In genomic region chr11:1827095-1827797, GRCh38 we compare ENCODE assay signal across 9 cellular contexts. TPM values are rescaled to one million over a fixed set of nuclear protein-coding genes. Genes with fewer than 3 reads are reported as not detected.
DNase-seq lines count a peak whose midpoint lies in the region; ATAC-seq and TF ChIP-seq lines count a peak whose summit lies in the region.
"Had no signal": no experiment of that assay in that cellular context is flagged by ENCODE, and none has a peak within 500 bp of the region (broad histone marks: within the 10 kb centered on the region; RNA-seq: fewer than 3 reads in every experiment).

No MANE protein-coding gene starts in this region.

- H3K27me3 ChIP-seq in SK-N-SH (ENCODE audit: insufficient read depth): no peaks in the 10 kb centered on the region
- peaks cover 0 to 39% (median 12%) of the 10 kb centered on the region in 7 donors for H3K27me3 ChIP-seq in heart right ventricle

- POLR2A ChIA-PET in SK-N-SH (lab: Yijun Ruan, JAX): interaction anchor here (1.2 to 1.6 kb wide), 2 partner anchors 82 to 128 kb away, joined by 3 to 5 read pairs; no protein-coding TSS in a partner anchor

- H3K27ac ChIP-seq in SK-N-SH (ENCODE audit: low read depth in 2 of 2, low read length in 1 of 2): peak overlapping the region in 1 of 2 experiments; percentile 87; a peak in 2 of 4 replicates
- H3K27ac ChIP-seq in heart right ventricle: peak overlapping the region in 6 of 10 donors; percentile 15 to 45 (median 36)

- peaks cover 13 to 55% of the 10 kb centered on the region in 2 experiments; a peak in 3 of 4 replicates for H3K4me1 ChIP-seq in SK-N-SH (ENCODE audit: control insufficient read depth in 1 of 2, insufficient read depth in 2 of 2, low read depth in 1 of 2, low read length in 1 of 2)
- peaks cover 2 to 25% (median 14%) of the 10 kb centered on the region in 9 donors for H3K4me1 ChIP-seq in heart right ventricle

- no peak overlapping the region for H3K27ac Mint-ChIP-seq in endothelial cell (ENCODE audit: unreplicated experiment)
- H3K27ac Mint-ChIP-seq: stimulated activated naive CD8-positive, alpha-beta T cell treated with anti-CD3 and anti-CD28 coated beads, Interleukin-15, Interleukin-2, amounts not matched to agents 100 ng/mL and 50 ng/mL, for 24 hours had no signal

- TF ChIP-seq EP300 in SK-N-SH (IDR thresholded peaks at IDR 0.05; ENCODE audit: borderline replicate concordance in 1 of 2, low read depth in 1 of 2, low read length in 1 of 2): peak; percentile 18 to 23; a peak in 1 of 4 replicates

- H3K9ac ChIP-seq in SK-N-SH: no peak overlapping the region

- TF ChIP-seq CTCF in SK-N-SH (IDR thresholded peaks at IDR 0.05): no peak
- no peak for TF ChIP-seq CTCF in heart right ventricle (IDR thresholded peaks at IDR 0.05)
- TF ChIP-seq CTCF in endothelial cell (IDR thresholded peaks at IDR 0.05; ENCODE audit: unreplicated experiment): no peak

- WGBS in SK-N-SH (ENCODE audit: low lambda C conversion rate): 55% methylated on average over 13 of the region's 26 CpGs
- 42 to 48% methylated on average over 26 of the region's 26 CpGs for WGBS in heart right ventricle, 2 donors

- H3K4me2 ChIP-seq in SK-N-SH: peak overlapping the region; percentile 70

- H3K27me3 Mint-ChIP-seq in endothelial cell (ENCODE audit: unreplicated experiment): peaks cover 9% of the 10 kb centered on the region
- H3K27me3 Mint-ChIP-seq: stimulated activated naive CD8-positive, alpha-beta T cell treated with anti-CD3 and anti-CD28 coated beads, Interleukin-15, Interleukin-2, amounts not matched to agents 100 ng/mL and 50 ng/mL, for 24 hours had no signal

- no peaks in the 10 kb centered on the region for H3K36me3 Mint-ChIP-seq in endothelial cell (ENCODE audit: low read depth, unreplicated experiment)

- H3K36me3 ChIP-seq in SK-N-SH (replicated peaks in 1 of 2; ENCODE audit: control insufficient read depth in 1 of 2, insufficient read depth in 2 of 2, low read length in 1 of 2) (no peaks in the 10 kb centered on the region), heart right ventricle (no peaks in the 10 kb centered on the region)

- CTCF ChIA-PET in SK-N-SH (lab: Yijun Ruan, JAX): interaction anchor here (0.9 to 20.8 kb wide), 9 partner anchors 11 to 323 kb away, joined by 3 to 585 read pairs (median 5); partner anchors contain the start of genes CTSD, IGF2 and TNNI2

- intact Hi-C loops in heart right ventricle (cut with DNase I): loop anchor here in 2 of 10 donors (5.0 to 10.0 kb wide), 3 partner anchors 52 to 120 kb away; partner anchors contain the start of gene IFITM10 (in 1 of the 2)

- H3K4me3 Mint-ChIP-seq in endothelial cell (ENCODE audit: unreplicated experiment): no peak overlapping the region
- H3K4me3 Mint-ChIP-seq: stimulated activated naive CD8-positive, alpha-beta T cell treated with anti-CD3 and anti-CD28 coated beads, Interleukin-15, Interleukin-2, amounts not matched to agents 100 ng/mL and 50 ng/mL, for 24 hours had no signal

- DNase-seq in HT1080 (ENCODE audit: low read depth) (peak; percentile 80), SK-N-SH (peak; percentile 89), heart right ventricle (peak; percentile 38 to 64), stromal cell of bone marrow (ENCODE audit: low read depth) (peak; percentile 63), SKM-1 treated with dmso at 0.1 percent for 144 hours (lab: John Stamatoyannopoulos, UW; ENCODE audit: unreplicated experiment) (no peak), endothelial cell (ENCODE audit: low spot score) (no peak)
- DNase-seq in activated CD4-positive, alpha-beta T cell treated with anti-CD3 and anti-CD28 coated beads, Interleukin-2, amount 50 U/mL, for 1 hour: no peak

- H3K4me1 Mint-ChIP-seq in endothelial cell (ENCODE audit: unreplicated experiment): no peaks in the 10 kb centered on the region

- no peaks in the 10 kb centered on the region for H4K20me1 ChIP-seq in SK-N-SH (ENCODE audit: insufficient read depth)

- TF ChIP-seq RAD21 in SK-N-SH (IDR thresholded peaks at IDR 0.05; ENCODE audit: low read length): no peak; the same call in 1 of the 2 replicates

- H3K9me3 ChIP-seq in SK-N-SH (no peaks in the 10 kb centered on the region), heart right ventricle (no peaks in the 10 kb centered on the region)

- no peaks in the 10 kb centered on the region for H3K9me2 ChIP-seq in SK-N-SH

- peak overlapping the region in 1 of 2 experiments; percentile 41; a peak in 1 of 4 replicates for H3K4me3 ChIP-seq in SK-N-SH (ENCODE audit: low read depth in 2 of 2, low read length in 1 of 2)
- no peak overlapping the region for H3K4me3 ChIP-seq in heart right ventricle

- H3K79me2 ChIP-seq in SK-N-SH (ENCODE audit: insufficient read depth): no peaks in the 10 kb centered on the region

- H2AFZ ChIP-seq in SK-N-SH (ENCODE audit: low read depth): no peak overlapping the region

- H3F3A ChIP-seq in SK-N-SH (replicated peaks; ENCODE audit: insufficient read depth): peaks cover 3% of the 10 kb centered on the region

- ATAC-seq in heart right ventricle: peak; percentile 45 to 81 (median 74)
- ATAC-seq in GM18907 (IDR thresholded peaks at IDR 0.05; ENCODE audit: unreplicated experiment): no peak

- H3K9me3 Mint-ChIP-seq in endothelial cell (ENCODE audit: unreplicated experiment): no peaks in the 10 kb centered on the region
- H3K9me3 Mint-ChIP-seq: stimulated activated naive CD8-positive, alpha-beta T cell treated with anti-CD3 and anti-CD28 coated beads, Interleukin-15, Interleukin-2, amounts not matched to agents 100 ng/mL and 50 ng/mL, for 24 hours had no signal

TF ChIP-seq in SK-N-SH, 30 proteins besides CTCF, POLR2A, EP300 and RAD21 (continues in another document):
- TF ChIP-seq PBX3 (IDR thresholded peaks at IDR 0.05) (peak; percentile 35; the same call in 1 of the 2 replicates), FOSL2 (IDR thresholded peaks at IDR 0.05; ENCODE audit: borderline replicate concordance, low read depth) (no peak), RFX5 (IDR thresholded peaks at IDR 0.05; ENCODE audit: low read length) (no peak), TEAD4 (IDR thresholded peaks at IDR 0.05; ENCODE audit: borderline replicate concordance, insufficient read depth) (peak; percentile 38; the same call in 1 of the 2 replicates), ELF1 (IDR thresholded peaks at IDR 0.05) (no peak), ZBTB33 (IDR thresholded peaks at IDR 0.05; ENCODE audit: borderline replicate concordance, low read depth) (no peak), JUND (IDR thresholded peaks at IDR 0.05) (no peak), MXI1 (IDR thresholded peaks at IDR 0.05; ENCODE audit: low read depth, low read length) (no peak)

RNA-seq across cellular contexts. Expression of gene SYT8, which starts 7.5 kb away (rescaled TPM):
- total RNA-seq in HT1080 (2014; rRNA removed; shearing (Covaris generic)): not detected in 2 replicates
- polyA plus RNA-seq in HT1080 (2015; cell fraction: cytosol; rRNA removed): not detected in 2 replicates
- polyA plus RNA-seq in HT1080 (2015; cell fraction: nucleus; rRNA removed): 0.33 and 2.5 TPM in 2 replicates
- not detected in 2 replicates for polyA plus RNA-seq in SK-N-SH (2012; rRNA removed)
- polyA plus RNA-seq in SK-N-SH (2012; cell fraction: cytosol; rRNA removed): not detected in 2 replicates
- polyA plus RNA-seq in SK-N-SH (2012; cell fraction: nucleus; rRNA removed): 0.13 and 0.15 TPM in 2 replicates
- not detected for total RNA-seq in heart right ventricle
- polyA plus RNA-seq in heart right ventricle: not detected
- total RNA-seq in endothelial cell (ENCODE audit: unreplicated experiment): not detected

RNA-seq across cellular contexts. Expression of gene TNNI2, which starts 11.5 kb away (rescaled TPM):
- total RNA-seq in HT1080 (2014; rRNA removed; shearing (Covaris generic)): not detected in 2 replicates
- polyA plus RNA-seq in HT1080 (2015; cell fraction: cytosol; rRNA removed): not detected in 2 replicates
- not detected in 2 replicates for polyA plus RNA-seq in HT1080 (2015; cell fraction: nucleus; rRNA removed)
- not detected in 2 replicates for polyA plus RNA-seq in SK-N-SH (2012; rRNA removed)
- polyA plus RNA-seq in SK-N-SH (2012; cell fraction: cytosol; rRNA removed): 0.04 and 0.06 TPM in 2 replicates
- 0.14 and 0.26 TPM in 2 replicates for polyA plus RNA-seq in SK-N-SH (2012; cell fraction: nucleus; rRNA removed)
- total RNA-seq in heart right ventricle: under 1 TPM in 3 of 10 donors, not detected in 7; 0.36 to 0.55 (median 0.46) TPM
- polyA plus RNA-seq in heart right ventricle: 1 to 10 TPM in 1 of 2 donors, under 1 TPM in 1; 0.71 to 1.2 TPM
- not detected for total RNA-seq in endothelial cell (ENCODE audit: unreplicated experiment)

RNA-seq across cellular contexts. Expression of gene LSP1, which starts 25.6 kb away (rescaled TPM):
- 1.2 and 1.3 TPM in 2 replicates for total RNA-seq in HT1080 (2014; rRNA removed; shearing (Covaris generic))
- 1.2 and 1.4 TPM in 2 replicates for polyA plus RNA-seq in HT1080 (2015; cell fraction: cytosol; rRNA removed)
- 0.14 and 0.54 TPM in 2 replicates for polyA plus RNA-seq in HT1080 (2015; cell fraction: nucleus; rRNA removed)
- 0.34 and 0.38 TPM in 2 replicates for polyA plus RNA-seq in SK-N-SH (2012; rRNA removed)
- polyA plus RNA-seq in SK-N-SH (2012; cell fraction: cytosol; rRNA removed): 0.22 and 0.46 TPM in 2 replicates
- 0.19 and 0.54 TPM in 2 replicates for polyA plus RNA-seq in SK-N-SH (2012; cell fraction: nucleus; rRNA removed)
- total RNA-seq in heart right ventricle: 10 to 100 TPM; 16.0 to 57.2 (median 20.8) TPM
- polyA plus RNA-seq in heart right ventricle: 10 to 100 TPM; 21.3 to 21.5 TPM
- not detected for total RNA-seq in endothelial cell (ENCODE audit: unreplicated experiment)

Comparison
In these comparisons a context has a peak if more than half of its experiments do, and no peak if none do; other contexts are left out.
1. DNase-seq: peak in HT1080 (single experiment), SK-N-SH (single experiment), heart right ventricle (2 of 2) and stromal cell of bone marrow (single experiment); none in SKM-1 treated with dmso at 0.1 percent for 144 hours (single experiment), activated CD4-positive, alpha-beta T cell treated with anti-CD3 and anti-CD28 coated beads, Interleukin-2, amount 50 U/mL, for 1 hour (single experiment) and endothelial cell (single experiment).